In the genomic region with DNA sequence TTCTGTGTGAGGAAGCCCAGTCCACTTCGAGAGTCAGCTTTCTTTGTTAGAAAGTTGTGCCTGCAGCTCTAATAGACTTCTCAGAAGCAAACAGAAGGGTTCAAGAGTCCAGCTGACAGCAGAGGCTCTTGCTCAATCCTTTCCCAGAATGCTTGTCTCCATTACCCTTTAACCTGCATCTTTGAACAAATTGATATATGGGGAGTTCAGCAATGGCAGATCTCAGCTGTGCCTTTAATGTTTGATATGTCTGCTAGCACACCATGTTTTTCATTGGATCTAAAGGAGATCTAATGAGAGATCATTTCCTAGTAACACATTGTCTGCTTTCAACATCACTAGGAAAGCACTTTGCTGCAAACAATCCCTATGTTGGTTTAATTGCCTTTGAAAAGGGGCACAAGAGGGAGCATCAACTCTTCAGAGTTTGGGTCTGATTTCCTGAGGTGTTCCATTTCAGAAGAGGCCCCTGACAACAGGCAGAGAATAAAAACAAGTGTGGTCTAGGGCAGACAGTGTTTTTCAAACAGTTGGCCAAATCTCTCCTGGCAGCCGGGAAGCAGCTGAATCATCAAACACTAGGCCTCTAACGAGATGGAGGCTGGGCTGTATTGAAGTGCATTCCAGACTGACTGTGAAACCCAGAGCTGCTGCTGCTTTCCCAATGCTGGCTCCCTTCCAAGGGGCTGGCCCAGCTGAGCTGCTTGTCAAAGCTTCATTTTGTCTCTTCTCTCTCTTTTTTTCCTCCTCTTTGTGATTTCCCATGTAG, we compare ENCODE assay signal across 9 cellular contexts. TPM values are rescaled to one million over a fixed set of nuclear protein-coding genes. Genes with fewer than 3 reads are reported as not detected.
DNase-seq lines count a peak whose midpoint lies in the region; ATAC-seq and TF ChIP-seq lines count a peak whose summit lies in the region.
"Had no signal": no experiment of that assay in that cellular context is flagged by ENCODE, and none has a peak within 500 bp of the region (broad histone marks: within the 10 kb centered on the region; RNA-seq: fewer than 3 reads in every experiment).

No MANE protein-coding gene starts in this region.

- no peaks in the 10 kb centered on the region for H3K4me1 Mint-ChIP-seq in activated naive CD4-positive, alpha-beta T cell treated with anti-CD3 and anti-CD28 coated beads for 36 hours (ENCODE audit: low read depth)

- no peaks in the 10 kb centered on the region for H3K36me3 Mint-ChIP-seq in activated naive CD4-positive, alpha-beta T cell treated with anti-CD3 and anti-CD28 coated beads for 36 hours (ENCODE audit: low read depth)

- CTCF ChIA-PET in activated naive CD4-positive, alpha-beta T cell treated with anti-CD3 and anti-CD28 coated beads for 36 hours (lab: Charles Lee): no interaction called here

- H3K27ac Mint-ChIP-seq in activated naive CD4-positive, alpha-beta T cell treated with anti-CD3 and anti-CD28 coated beads for 36 hours: no peak overlapping the region

- H3K36me3 ChIP-seq in colonic mucosa (no peaks in the 10 kb centered on the region), subcutaneous abdominal adipose tissue (ENCODE audit: control insufficient read depth in 5 of 5, insufficient read depth in 5 of 5, low read length in 5 of 5) (no peaks in the 10 kb centered on the region)
- H3K36me3 ChIP-seq: neutrophil had no signal

- H3K4me1 ChIP-seq in colonic mucosa (no peaks in the 10 kb centered on the region), subcutaneous abdominal adipose tissue (ENCODE audit: control insufficient read depth in 5 of 5, insufficient read depth in 5 of 5, low read length in 5 of 5) (peaks cover 0 to 18% (median 16%) of the 10 kb centered on the region in 5 donors)

- H3K9me3 Mint-ChIP-seq in activated naive CD4-positive, alpha-beta T cell treated with anti-CD3 and anti-CD28 coated beads for 36 hours: no peaks in the 10 kb centered on the region

- no peak overlapping the region for H3K9ac ChIP-seq in colonic mucosa (ENCODE audit: low read depth in 2 of 2, low read length in 2 of 2)
- H3K9ac ChIP-seq in subcutaneous abdominal adipose tissue (ENCODE audit: low read length in 5 of 5): peak overlapping the region in 3 of 5 donors; percentile 41 to 57 (median 41)

- no peaks in the 10 kb centered on the region for H3K27me3 ChIP-seq in colonic mucosa
- H3K27me3 ChIP-seq in subcutaneous abdominal adipose tissue (ENCODE audit: control insufficient read depth in 5 of 5, insufficient read depth in 4 of 5, low read length in 5 of 5): peaks cover 0 to 3% (median 0%) of the 10 kb centered on the region in 5 donors
- H3K27me3 ChIP-seq: neutrophil had no signal

- H3K4me3 ChIP-seq in colonic mucosa (no peak overlapping the region), subcutaneous abdominal adipose tissue (ENCODE audit: low read depth in 1 of 5, low read length in 5 of 5) (no peak overlapping the region)

- DNase-seq in GOT3 (lab: John Stamatoyannopoulos, UW): peak; percentile 45
- DNase-seq in NCI-H510A treated with DMSO at 0.1 percent for 48 hours (lab: John Stamatoyannopoulos, UW): peak; percentile 92
- peak; percentile 73 for DNase-seq in colonic mucosa
- DNase-seq in left colon: peak; percentile 62 to 81
- DNase-seq in activated CD4-positive, alpha-beta T cell treated with anti-CD3 and anti-CD28 coated beads, Interleukin-2, amount 50 U/mL, for 4 hours: no peak
- no peak for DNase-seq in activated naive CD4-positive, alpha-beta T cell treated with anti-CD3 and anti-CD28 coated beads for 36 hours

- H3K27ac ChIP-seq in colonic mucosa (peak overlapping the region; percentile 23), subcutaneous abdominal adipose tissue (ENCODE audit: low read depth, low read length) (peak overlapping the region; percentile 78)
- H3K27ac ChIP-seq: neutrophil had no signal

- no peaks in the 10 kb centered on the region for H3K9me3 ChIP-seq in colonic mucosa
- H3K9me3 ChIP-seq in subcutaneous abdominal adipose tissue (ENCODE audit: control insufficient read depth in 5 of 5, low read length in 5 of 5): no peaks in the 10 kb centered on the region
- H3K9me3 ChIP-seq: neutrophil had no signal

- intact Hi-C loops in colonic mucosa (cut with DNase I): no loop called here
- intact Hi-C loops in left colon (cut with DNase I, micrococcal nuclease): no loop called here
- intact Hi-C loops in activated naive CD4-positive, alpha-beta T cell treated with anti-CD3 and anti-CD28 coated beads for 36 hours (cut with micrococcal nuclease): no loop called here

- ATAC-seq in left colon: peak; percentile 95
- no peak for ATAC-seq in HG03159 (IDR thresholded peaks at IDR 0.05; ENCODE audit: unreplicated experiment)

- H3K4me3 Mint-ChIP-seq in activated naive CD4-positive, alpha-beta T cell treated with anti-CD3 and anti-CD28 coated beads for 36 hours: no peak overlapping the region

- no peak for TF ChIP-seq CTCF in colonic mucosa (IDR thresholded peaks at IDR 0.05)

- no peaks in the 10 kb centered on the region for H3K27me3 Mint-ChIP-seq in activated naive CD4-positive, alpha-beta T cell treated with anti-CD3 and anti-CD28 coated beads for 36 hours (ENCODE audit: low read depth)

RNA-seq across cellular contexts. Expression of a gene that starts 55.6 kb away (rescaled TPM):
- total RNA-seq in colonic mucosa: not detected
- not detected for total RNA-seq in left colon
- total RNA-seq in activated naive CD4-positive, alpha-beta T cell treated with anti-CD3 and anti-CD28 coated beads for 36 hours: not detected

Comparison
In these comparisons a context has a peak if more than half of its experiments do, and no peak if none do; other contexts are left out.
1. DNase-seq: peak in GOT3 (single experiment), NCI-H510A treated with DMSO at 0.1 percent for 48 hours (single experiment), colonic mucosa (single experiment) and left colon (2 of 2); none in activated CD4-positive, alpha-beta T cell treated with anti-CD3 and anti-CD28 coated beads, Interleukin-2, amount 50 U/mL, for 4 hours (0 of 2) and activated naive CD4-positive, alpha-beta T cell treated with anti-CD3 and anti-CD28 coated beads for 36 hours (single experiment).
2. H3K9ac ChIP-seq: peak in subcutaneous abdominal adipose tissue (3 of 5); none in colonic mucosa (0 of 2).